ENCODE assay signal across 27 cellular contexts in genomic region chrX:73940893-73941470, GRCh38.
"Had no signal": no experiment of that assay in that cellular context is flagged by ENCODE, and none has a peak within 500 bp of the region (broad histone marks: within the 10 kb centered on the region; RNA-seq: fewer than 3 reads in every experiment).

No MANE protein-coding gene starts in this region.

- H3K27me3 Mint-ChIP-seq: activated CD4-positive, alpha-beta T cell treated with anti-CD3 and anti-CD28 coated beads, Interleukin-2, amount 10 ng/mL, durations not matched to agents 7 days and 5 days; activated naive CD4-positive, alpha-beta T cell treated with anti-CD3 and anti-CD28 coated beads, Interleukin-2, amount 50 U/mL, for 24 hours; dendritic cell treated with granulocyte-macrophage colony-stimulating factor and Interleukin-4, amounts not matched to agents 40 ng/mL and 50 ng/mL, for 4 days; naive B cell; stimulated activated memory B cell treated with anti-CD40 and anti-IgM and Interleukin-4, amounts not matched to agents 10 μg/mL and 1 μg/mL and 100 μg/mL, for 72 hours had no signal

- H3K4me3 ChIP-seq: esophagus squamous epithelium, heart left ventricle, lower lobe of right lung, neural progenitor cell, sigmoid colon, smooth muscle cell, stomach, suprapubic skin, tibial nerve had no signal

- H3K4me2 ChIP-seq: neural progenitor cell, smooth muscle cell had no signal

- H3K9me3 Mint-ChIP-seq: activated CD4-positive, alpha-beta T cell treated with anti-CD3 and anti-CD28 coated beads, Interleukin-2, amount 10 ng/mL, durations not matched to agents 7 days and 5 days; activated naive CD4-positive, alpha-beta T cell treated with anti-CD3 and anti-CD28 coated beads, Interleukin-2, amount 50 U/mL, for 24 hours; dendritic cell treated with granulocyte-macrophage colony-stimulating factor and Interleukin-4, amounts not matched to agents 40 ng/mL and 50 ng/mL, for 4 days; naive B cell; stimulated activated memory B cell treated with anti-CD40 and anti-IgM and Interleukin-4, amounts not matched to agents 10 μg/mL and 1 μg/mL and 100 μg/mL, for 72 hours had no signal

- H3K27ac ChIP-seq: esophagus squamous epithelium, heart left ventricle, lower lobe of right lung, neural progenitor cell, sigmoid colon, stomach, suprapubic skin, tibial nerve, WERI-Rb-1 had no signal

- H3K27me3 ChIP-seq: esophagus squamous epithelium, heart left ventricle, neural progenitor cell, sigmoid colon, stomach, suprapubic skin, tibial nerve had no signal

- H3K4me1 ChIP-seq: lower lobe of right lung, suprapubic skin had no signal

- H2AFZ ChIP-seq: neural progenitor cell had no signal

- H3K36me3 Mint-ChIP-seq: naive B cell; stimulated activated memory B cell treated with anti-CD40 and anti-IgM and Interleukin-4, amounts not matched to agents 10 μg/mL and 1 μg/mL and 100 μg/mL, for 72 hours had no signal

- H3K9ac ChIP-seq: neural progenitor cell had no signal

- H3K36me3 ChIP-seq: esophagus squamous epithelium, heart left ventricle, lower lobe of right lung, neural progenitor cell, sigmoid colon, stomach, suprapubic skin, tibial nerve had no signal

- DNase-seq: activated CD4-positive, alpha-beta T cell treated with anti-CD3 and anti-CD28 coated beads, Interleukin-2, amount 10 ng/mL, durations not matched to agents 7 days and 5 days; activated CD4-positive, CD25-positive, alpha-beta regulatory T cell treated with anti-CD3 and anti-CD28 coated beads, Interleukin-2, amount 50 U/mL, for 72 hours; activated gamma-delta T cell treated with Interleukin-2 at 50 U/mL for 16 hours; activated T-cell treated with anti-CD3 and anti-CD28 coated beads, Interleukin-2, amount 50 U/mL, for 1 hour; aorta; caudate nucleus; effector memory CD4-positive, alpha-beta T cell; esophagus squamous epithelium; heart left ventricle; islet precursor cell; left cardiac atrium; lower lobe of right lung; mesendoderm; naive B cell; posterior cingulate gyrus; sigmoid colon; stimulated activated CD4-positive, alpha-beta T cell treated with anti-CD3 and anti-CD28 coated beads, Interleukin-15, amount 100 ng/mL, for 24 hours; stomach; WERI-Rb-1 had no signal

- H3K4me3 Mint-ChIP-seq: activated CD4-positive, alpha-beta T cell treated with anti-CD3 and anti-CD28 coated beads, Interleukin-2, amount 10 ng/mL, durations not matched to agents 7 days and 5 days; activated naive CD4-positive, alpha-beta T cell treated with anti-CD3 and anti-CD28 coated beads, Interleukin-2, amount 50 U/mL, for 24 hours; dendritic cell treated with granulocyte-macrophage colony-stimulating factor and Interleukin-4, amounts not matched to agents 40 ng/mL and 50 ng/mL, for 4 days; neural progenitor cell; stimulated activated memory B cell treated with anti-CD40 and anti-IgM and Interleukin-4, amounts not matched to agents 10 μg/mL and 1 μg/mL and 100 μg/mL, for 72 hours had no signal

- H3K9me3 ChIP-seq: esophagus squamous epithelium, heart left ventricle, lower lobe of right lung, sigmoid colon, stomach, suprapubic skin, tibial nerve had no signal

- ATAC-seq: heart left ventricle; left cardiac atrium; lower lobe of right lung; stimulated activated memory B cell treated with anti-CD40 and anti-IgM and Interleukin-4, amounts not matched to agents 10 μg/mL and 1 μg/mL and 100 μg/mL, for 72 hours had no signal

- H3K27ac Mint-ChIP-seq: activated CD4-positive, alpha-beta T cell treated with anti-CD3 and anti-CD28 coated beads, Interleukin-2, amount 10 ng/mL, durations not matched to agents 7 days and 5 days; activated naive CD4-positive, alpha-beta T cell treated with anti-CD3 and anti-CD28 coated beads, Interleukin-2, amount 50 U/mL, for 24 hours; brain; dendritic cell treated with granulocyte-macrophage colony-stimulating factor and Interleukin-4, amounts not matched to agents 40 ng/mL and 50 ng/mL, for 4 days; naive B cell; neural progenitor cell; stimulated activated memory B cell treated with anti-CD40 and anti-IgM and Interleukin-4, amounts not matched to agents 10 μg/mL and 1 μg/mL and 100 μg/mL, for 72 hours had no signal
